Comparison of ENCODE assay signal across 11 cellular contexts in genomic region chr18:4639628-4640310, GRCh38.
A peak's percentile ranks its signal among the peaks of the same experiment; 100 is the strongest.
DNase-seq lines count a peak whose midpoint lies in the region; ATAC-seq, FAIRE-seq and TF ChIP-seq lines count a peak whose summit lies in the region.
"Had no signal": no experiment of that assay in that cellular context is flagged by ENCODE, and none has a peak within 500 bp of the region (broad histone marks: within the 10 kb centered on the region; RNA-seq: fewer than 3 reads in every experiment).

No MANE protein-coding gene starts in this region.

- peak overlapping the region; percentile 14 for H3K4me3 Mint-ChIP-seq in neural crest cell
- H3K4me3 Mint-ChIP-seq: activated naive CD4-positive, alpha-beta T cell treated with anti-CD3 and anti-CD28 coated beads, Interleukin-2, amount 50 U/mL, for 24 hours had no signal

- no peak for FAIRE-seq in HTR-8/SVneo (lab: Jason Lieb, UNC)

- H3K36me3 Mint-ChIP-seq in neural crest cell (ENCODE audit: low read depth): no peaks in the 10 kb centered on the region
- H3K36me3 Mint-ChIP-seq: activated naive CD4-positive, alpha-beta T cell treated with anti-CD3 and anti-CD28 coated beads, Interleukin-2, amount 50 U/mL, for 24 hours had no signal

- no peaks in the 10 kb centered on the region for H4K20me1 ChIP-seq in mammary epithelial cell (ENCODE audit: insufficient read depth, low read length)

- H3K4me2 ChIP-seq in mammary epithelial cell (ENCODE audit: insufficient read depth, low read depth, low read length): no peak overlapping the region

- ATAC-seq in GM19023 (IDR thresholded peaks at IDR 0.05; ENCODE audit: unreplicated experiment) (peak; percentile 90), HG02588 (IDR thresholded peaks at IDR 0.05; ENCODE audit: unreplicated experiment) (peak; percentile 91), HG03432 (IDR thresholded peaks at IDR 0.05; ENCODE audit: unreplicated experiment) (peak; percentile 94)
- ATAC-seq: heart right ventricle had no signal

- TF ChIP-seq CTCF in neural crest cell (conservative IDR thresholded peaks at IDR 0.05): no peak
- TF ChIP-seq CTCF in mammary epithelial cell (conservative IDR thresholded peaks at IDR 0.05 in 1 of 2, IDR thresholded peaks at IDR 0.05 in 1 of 2; ENCODE audit: extremely low read depth in 1 of 2, insufficient read depth in 1 of 2, low read depth in 1 of 2, low read length in 2 of 2): no peak
- no peak for TF ChIP-seq CTCF in esophagus squamous epithelium (IDR thresholded peaks at IDR 0.05)

- dilution Hi-C loops in mammary epithelial cell (cut with HindIII; ENCODE audit: low sequenced_read_pairs): no loop called here

- H3K27ac Mint-ChIP-seq in neural crest cell (ENCODE audit: unreplicated experiment): no peak overlapping the region
- H3K27ac Mint-ChIP-seq: activated naive CD4-positive, alpha-beta T cell treated with anti-CD3 and anti-CD28 coated beads, Interleukin-2, amount 50 U/mL, for 24 hours had no signal

- no peak overlapping the region for H2AFZ ChIP-seq in mammary epithelial cell (ENCODE audit: low read depth, low read length)

- in situ Hi-C loops in mammary epithelial cell (cut with MboI; ENCODE audit: low sequenced_read_pairs in 2 of 2): no loop called here

- H3K4me1 ChIP-seq in mammary epithelial cell (ENCODE audit: insufficient read depth, low read length) (no peaks in the 10 kb centered on the region), esophagus squamous epithelium (no peaks in the 10 kb centered on the region)
- H3K4me1 ChIP-seq: heart right ventricle had no signal

- no peaks in the 10 kb centered on the region for H3K79me2 ChIP-seq in mammary epithelial cell (ENCODE audit: insufficient read depth, low read length)

- CTCF ChIA-PET in mammary epithelial cell (lab: Charles Lee; ENCODE audit: low non-redundant PET): no interaction called here

- H3K27ac ChIP-seq in mammary epithelial cell (ENCODE audit: insufficient read depth, low read depth, low read length) (no peak overlapping the region), esophagus squamous epithelium (no peak overlapping the region)
- H3K27ac ChIP-seq: heart right ventricle had no signal

- peaks cover 35% of the 10 kb centered on the region for H3K4me1 Mint-ChIP-seq in neural crest cell
- H3K4me1 Mint-ChIP-seq: activated naive CD4-positive, alpha-beta T cell treated with anti-CD3 and anti-CD28 coated beads, Interleukin-2, amount 50 U/mL, for 24 hours had no signal

- H3K9me3 ChIP-seq in mammary epithelial cell (replicated peaks; ENCODE audit: insufficient read depth, low read length) (peaks cover 15% of the 10 kb centered on the region), esophagus squamous epithelium (no peaks in the 10 kb centered on the region)

- no TSS peak for BruUV-seq in mammary epithelial cell (replicated peaks; lab: Mats Ljungman, UMichigan)

- no peak overlapping the region for H3K9ac ChIP-seq in mammary epithelial cell (ENCODE audit: insufficient read depth, low read length)

- DNase-seq in neural crest cell (ENCODE audit: low read depth, low spot score) (no peak), HTR-8/SVneo (ENCODE audit: insufficient read length, low spot score) (no peak), mammary epithelial cell (no peak), esophagus squamous epithelium (lab: John Stamatoyannopoulos, UW) (no peak)
- DNase-seq: activated CD4-positive, CD25-positive, alpha-beta regulatory T cell; heart right ventricle; NCI-H1436 treated with DMSO at 0.1 percent for 48 hours had no signal

- peaks cover 6% of the 10 kb centered on the region for H3K9me3 Mint-ChIP-seq in neural crest cell
- H3K9me3 Mint-ChIP-seq: activated naive CD4-positive, alpha-beta T cell treated with anti-CD3 and anti-CD28 coated beads, Interleukin-2, amount 50 U/mL, for 24 hours had no signal

- no peak for TF ChIP-seq POLR2A in esophagus squamous epithelium (IDR thresholded peaks at IDR 0.05)

- intact Hi-C loops in mammary epithelial cell (cut with micrococcal nuclease) (no loop called here), esophagus squamous epithelium (cut with DNase I) (no loop called here)

- H3K36me3 ChIP-seq in mammary epithelial cell (ENCODE audit: insufficient read depth, low read length) (no peaks in the 10 kb centered on the region), esophagus squamous epithelium (no peaks in the 10 kb centered on the region)
- H3K36me3 ChIP-seq: heart right ventricle had no signal

- H3K4me3 ChIP-seq in mammary epithelial cell (replicated peaks in 1 of 3; ENCODE audit: insufficient read depth in 1 of 3, low read depth in 2 of 3, low read length in 3 of 3) (no peak overlapping the region), esophagus squamous epithelium (no peak overlapping the region)
- H3K4me3 ChIP-seq: heart right ventricle had no signal

- H3K27me3 Mint-ChIP-seq in neural crest cell (ENCODE audit: low read depth): no peaks in the 10 kb centered on the region
- H3K27me3 Mint-ChIP-seq: activated naive CD4-positive, alpha-beta T cell treated with anti-CD3 and anti-CD28 coated beads, Interleukin-2, amount 50 U/mL, for 24 hours had no signal

- 46% methylated on average over 6 of the region's 6 CpGs for WGBS in mammary epithelial cell (ENCODE audit: low coverage, missing lambda C conversion rate)
- WGBS in esophagus squamous epithelium, 2 donors: 35 to 43% methylated on average over 6 of the region's 6 CpGs

- no peaks in the 10 kb centered on the region for H3K27me3 ChIP-seq in mammary epithelial cell (ENCODE audit: insufficient read depth, low read length)
- no peaks in the 10 kb centered on the region for H3K27me3 ChIP-seq in esophagus squamous epithelium
- H3K27me3 ChIP-seq: heart right ventricle had no signal
